In genomic region chr17:4852504-4853075, GRCh38 we compare ENCODE assay signal across 10 cellular contexts. TPM values are rescaled to one million over a fixed set of nuclear protein-coding genes. Genes with fewer than 3 reads are reported as not detected.
A peak's percentile ranks its signal among the peaks of the same experiment; 100 is the strongest.
DNase-seq lines count a peak whose midpoint lies in the region; ATAC-seq and TF ChIP-seq lines count a peak whose summit lies in the region.
"Had no signal": no experiment of that assay in that cellular context is flagged by ENCODE, and none has a peak within 500 bp of the region (broad histone marks: within the 10 kb centered on the region; RNA-seq: fewer than 3 reads in every experiment).

No MANE protein-coding gene starts in this region.

- H3K9me3 Mint-ChIP-seq in chondrocyte (ENCODE audit: low read depth) (no peaks in the 10 kb centered on the region), neural crest cell (no peaks in the 10 kb centered on the region)

- DNase-seq in NCI-H146 (lab: John Stamatoyannopoulos, UW) (peak; percentile 9), NCI-H146 treated with DMSO at 0.1 percent for 48 hours (lab: John Stamatoyannopoulos, UW; ENCODE audit: unreplicated experiment) (no peak), OCI-M1 (lab: John Stamatoyannopoulos, UW) (peak; percentile 30), chondrocyte (ENCODE audit: low spot score) (no peak), neural crest cell (ENCODE audit: low read depth, low spot score) (no peak), anterior cingulate cortex (lab: John Stamatoyannopoulos, UW) (no peak)
- DNase-seq: left ventricle myocardium superior, NCI-H2227 treated with DMSO at 0.1 percent for 48 hours had no signal

- H3K36me3 Mint-ChIP-seq in chondrocyte (ENCODE audit: low read depth): peaks cover 5% of the 10 kb centered on the region
- peaks cover 3% of the 10 kb centered on the region for H3K36me3 Mint-ChIP-seq in neural crest cell (ENCODE audit: low read depth)

- ATAC-seq in HG02642 (IDR thresholded peaks at IDR 0.05; ENCODE audit: poor library complexity, unreplicated experiment) (no peak), GM18870 (IDR thresholded peaks at IDR 0.05; ENCODE audit: unreplicated experiment) (no peak)
- ATAC-seq: left ventricle myocardium superior had no signal

- H3K27me3 Mint-ChIP-seq in chondrocyte (ENCODE audit: low read depth): no peaks in the 10 kb centered on the region
- no peaks in the 10 kb centered on the region for H3K27me3 Mint-ChIP-seq in neural crest cell (ENCODE audit: low read depth)

- no peak overlapping the region for H3K4me3 Mint-ChIP-seq in chondrocyte (ENCODE audit: unreplicated experiment)
- H3K4me3 Mint-ChIP-seq in neural crest cell: no peak overlapping the region

- H3K4me1 Mint-ChIP-seq in chondrocyte (ENCODE audit: low read depth) (peaks cover 67% of the 10 kb centered on the region), neural crest cell (peaks cover 50% of the 10 kb centered on the region)

- peak; percentile 11 for TF ChIP-seq CTCF in chondrocyte (IDR thresholded peaks at IDR 0.05)
- TF ChIP-seq CTCF in neural crest cell (conservative IDR thresholded peaks at IDR 0.05): no peak

- peak overlapping the region; percentile 94 for H3K27ac Mint-ChIP-seq in chondrocyte (ENCODE audit: unreplicated experiment)
- H3K27ac Mint-ChIP-seq in neural crest cell (ENCODE audit: unreplicated experiment): peak overlapping the region; percentile 79

RNA-seq across cellular contexts. Expression of gene MINK1, which starts 19.4 kb away (rescaled TPM):
- total RNA-seq in chondrocyte (89.1 to 93.0 TPM (median 90.6 TPM) in 3 replicates), neural crest cell (73.0 and 76.6 TPM in 2 replicates)

RNA-seq across cellular contexts. Expression of gene PLD2, which starts 45.6 kb away (rescaled TPM):
- total RNA-seq in chondrocyte: 30.3 to 35.3 TPM (median 32.1 TPM) in 3 replicates
- 54.8 and 63.9 TPM in 2 replicates for total RNA-seq in neural crest cell

RNA-seq across cellular contexts. Expression of gene C17orf107, which starts 46.7 kb away (rescaled TPM):
- 1.5 to 1.8 TPM (median 1.6 TPM) in 3 replicates for total RNA-seq in chondrocyte
- 1.7 and 1.8 TPM in 2 replicates for total RNA-seq in neural crest cell

RNA-seq across cellular contexts. Expression of gene CHRNE, which starts 50.3 kb away (rescaled TPM):
- total RNA-seq in chondrocyte (0.22 to 0.35 TPM in 2 of 3 replicates, not detected in the other), neural crest cell (0.21 TPM in 1 of 2 replicates, not detected in the other)

Comparison
In these comparisons a context has a peak if more than half of its experiments do, and no peak if none do; other contexts are left out.
1. DNase-seq: peak in NCI-H146 (single experiment) and OCI-M1 (single experiment); none in NCI-H146 treated with DMSO at 0.1 percent for 48 hours (single experiment), chondrocyte (single experiment), neural crest cell (single experiment) and anterior cingulate cortex (0 of 58).